In the genomic region with DNA sequence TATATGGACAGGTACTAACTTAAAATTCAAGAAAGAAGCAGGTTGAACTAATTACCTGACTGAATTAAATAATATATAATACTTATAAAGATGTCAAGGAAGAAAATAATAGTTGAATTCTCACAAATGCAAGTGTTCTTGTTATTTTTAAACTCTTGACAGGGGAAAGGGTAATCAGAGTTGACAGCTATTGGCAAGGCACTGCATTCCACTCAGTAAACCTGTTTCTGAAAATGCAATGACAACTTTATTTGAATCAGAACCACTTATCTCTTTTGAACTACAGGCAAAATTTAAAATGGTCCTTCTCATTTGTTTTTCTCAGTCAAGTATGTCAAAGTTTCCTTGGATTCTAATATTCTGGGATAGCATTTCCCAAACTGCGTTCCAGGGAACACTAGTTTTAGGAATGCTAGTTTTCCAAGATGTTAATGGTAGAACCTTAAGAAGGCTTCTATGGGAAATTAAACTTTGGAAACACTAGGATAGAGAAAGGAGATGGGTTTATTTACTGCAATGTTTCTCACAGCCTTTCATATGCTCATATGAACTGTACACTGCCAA, we compare ENCODE assay signal across 25 cellular contexts.
"Had no signal": no experiment of that assay in that cellular context is flagged by ENCODE, and none has a peak within 500 bp of the region (broad histone marks: within the 10 kb centered on the region; RNA-seq: fewer than 3 reads in every experiment).

No MANE protein-coding gene starts in this region.

- H3K27me3 ChIP-seq: adrenal gland, Peyer's patch had no signal

- DNase-seq: activated CD4-positive, alpha-beta T cell treated with anti-CD3 and anti-CD28 coated beads, Interleukin-2, amount 10 ng/mL, durations not matched to agents 7 days and 5 days; activated CD4-positive, CD25-positive, alpha-beta regulatory T cell; activated CD8-positive, alpha-beta memory T cell treated with anti-CD3 and anti-CD28 coated beads, Interleukin-2, amount 50 U/mL, for 4 hours; activated CD8-positive, alpha-beta T cell treated with anti-CD3 and anti-CD28 coated beads for 36 hours; activated gamma-delta T cell treated with Interleukin-2 at 50 U/mL for 16 hours; activated naive CD4-positive, alpha-beta T cell treated with anti-CD3 and anti-CD28 coated beads, Interleukin-2, amount 10 ng/mL, durations not matched to agents 7 days and 5 days; activated naive CD8-positive, alpha-beta T cell treated with anti-CD3 and anti-CD28 coated beads for 36 hours; activated T-cell treated with anti-CD3 and anti-CD28 coated beads, Interleukin-2, amount 50 U/mL, for 72 hours; adrenal gland; anterior cingulate cortex; NCI-H1092; NCI-H1417; NCI-H1930; NCI-H2171; NCI-H345; NCI-H510A; NCI-H69; Peyer's patch; SHP77 treated with DMSO at 0.1 percent for 48 hours; T-cell; T-helper 2 cell; T1000 had no signal

- H3K4me3 ChIP-seq: adrenal gland, Peyer's patch had no signal

- H3K4me1 ChIP-seq: adrenal gland, Peyer's patch had no signal

- H3K36me3 ChIP-seq: adrenal gland, Peyer's patch had no signal

- H3K27ac ChIP-seq: adrenal gland, KMS-11, Peyer's patch, RWPE1, VCaP had no signal

- ATAC-seq: activated T-cell treated with anti-CD3 and anti-CD28 coated beads, Interleukin-2, amount 50 U/mL, for 72 hours; T-cell had no signal

- H3K9me3 ChIP-seq: adrenal gland, Peyer's patch had no signal
